1 cellular context compared by ENCODE assay signal in the genomic region with DNA sequence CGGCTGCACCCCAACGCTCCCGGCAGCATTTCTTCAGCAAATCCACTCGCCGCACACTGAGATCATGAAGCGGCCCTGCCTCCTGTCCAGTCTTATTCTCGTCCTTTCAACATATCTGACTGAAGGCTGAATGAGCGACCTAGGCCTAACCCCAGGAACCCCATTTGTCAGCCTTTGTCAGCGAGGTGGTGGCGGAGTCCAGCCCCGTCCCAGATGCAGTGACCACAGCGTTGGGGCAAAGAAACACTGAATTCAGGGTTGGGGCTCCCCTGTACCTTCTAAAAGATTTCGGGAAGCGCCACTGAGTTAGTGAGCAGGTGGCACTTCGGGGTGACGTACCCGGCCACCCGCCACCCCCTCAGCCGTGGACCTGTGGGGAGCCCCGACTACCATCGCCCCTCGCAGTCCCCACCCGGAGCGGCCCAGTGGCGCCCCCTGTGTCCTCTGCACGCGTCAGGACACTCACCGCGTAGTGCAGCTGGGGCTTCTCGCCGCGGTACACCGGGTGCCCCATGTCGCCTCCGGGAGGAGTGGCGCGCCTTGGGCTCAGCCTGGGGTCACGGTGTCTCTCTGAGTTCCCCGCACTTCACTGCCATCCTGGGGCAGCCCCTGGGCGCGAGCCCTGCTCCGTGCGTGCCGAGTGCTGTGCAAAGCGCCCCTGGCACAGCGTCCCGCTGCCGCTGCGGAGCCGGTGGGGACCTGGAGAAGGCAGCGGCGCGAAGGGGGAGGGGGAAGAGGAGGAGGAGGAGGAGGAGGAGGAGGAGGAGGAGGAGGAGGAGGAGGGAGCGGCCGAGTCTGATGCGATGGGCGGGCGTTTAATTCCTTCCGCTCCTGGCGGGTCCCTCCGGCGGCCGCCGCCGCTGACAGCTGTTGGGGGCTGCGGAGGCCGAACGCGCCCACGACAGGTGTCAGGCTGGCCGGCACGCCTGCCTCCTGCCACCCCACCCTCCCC.
TF ChIP-seq lines count a peak whose summit lies in the region.

No MANE protein-coding gene starts in this region.

TF ChIP-seq in WTC11, 78 proteins besides CTCF, POLR2A, EP300 and RAD21 (continued from another document):
- TF ChIP-seq, protein P1, sequence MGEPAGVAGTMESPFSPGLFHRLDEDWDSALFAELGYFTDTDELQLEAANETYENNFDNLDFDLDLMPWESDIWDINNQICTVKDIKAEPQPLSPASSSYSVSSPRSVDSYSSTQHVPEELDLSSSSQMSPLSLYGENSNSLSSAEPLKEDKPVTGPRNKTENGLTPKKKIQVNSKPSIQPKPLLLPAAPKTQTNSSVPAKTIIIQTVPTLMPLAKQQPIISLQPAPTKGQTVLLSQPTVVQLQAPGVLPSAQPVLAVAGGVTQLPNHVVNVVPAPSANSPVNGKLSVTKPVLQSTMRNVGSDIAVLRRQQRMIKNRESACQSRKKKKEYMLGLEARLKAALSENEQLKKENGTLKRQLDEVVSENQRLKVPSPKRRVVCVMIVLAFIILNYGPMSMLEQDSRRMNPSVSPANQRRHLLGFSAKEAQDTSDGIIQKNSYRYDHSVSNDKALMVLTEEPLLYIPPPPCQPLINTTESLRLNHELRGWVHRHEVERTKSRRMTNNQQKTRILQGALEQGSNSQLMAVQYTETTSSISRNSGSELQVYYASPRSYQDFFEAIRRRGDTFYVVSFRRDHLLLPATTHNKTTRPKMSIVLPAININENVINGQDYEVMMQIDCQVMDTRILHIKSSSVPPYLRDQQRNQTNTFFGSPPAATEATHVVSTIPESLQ (CRISPR knock-in tag; IDR thresholded peaks at IDR 0.05) = no peak
- TF ChIP-seq ELF4 (CRISPR knock-in tag; IDR thresholded peaks at IDR 0.05; ENCODE audit: low read depth) (peak; percentile 84; the same call in 1 of the 2 replicates), ZNF263 (CRISPR knock-in tag; IDR thresholded peaks at IDR 0.05; ENCODE audit: low read depth) (peak; percentile 98), ZBTB21 (CRISPR knock-in tag; IDR thresholded peaks at IDR 0.05; ENCODE audit: borderline replicate concordance) (no peak), SMAD4 (CRISPR knock-in tag; IDR thresholded peaks at IDR 0.05) (no peak)
